8 cellular contexts compared by ENCODE assay signal in the genomic region with DNA sequence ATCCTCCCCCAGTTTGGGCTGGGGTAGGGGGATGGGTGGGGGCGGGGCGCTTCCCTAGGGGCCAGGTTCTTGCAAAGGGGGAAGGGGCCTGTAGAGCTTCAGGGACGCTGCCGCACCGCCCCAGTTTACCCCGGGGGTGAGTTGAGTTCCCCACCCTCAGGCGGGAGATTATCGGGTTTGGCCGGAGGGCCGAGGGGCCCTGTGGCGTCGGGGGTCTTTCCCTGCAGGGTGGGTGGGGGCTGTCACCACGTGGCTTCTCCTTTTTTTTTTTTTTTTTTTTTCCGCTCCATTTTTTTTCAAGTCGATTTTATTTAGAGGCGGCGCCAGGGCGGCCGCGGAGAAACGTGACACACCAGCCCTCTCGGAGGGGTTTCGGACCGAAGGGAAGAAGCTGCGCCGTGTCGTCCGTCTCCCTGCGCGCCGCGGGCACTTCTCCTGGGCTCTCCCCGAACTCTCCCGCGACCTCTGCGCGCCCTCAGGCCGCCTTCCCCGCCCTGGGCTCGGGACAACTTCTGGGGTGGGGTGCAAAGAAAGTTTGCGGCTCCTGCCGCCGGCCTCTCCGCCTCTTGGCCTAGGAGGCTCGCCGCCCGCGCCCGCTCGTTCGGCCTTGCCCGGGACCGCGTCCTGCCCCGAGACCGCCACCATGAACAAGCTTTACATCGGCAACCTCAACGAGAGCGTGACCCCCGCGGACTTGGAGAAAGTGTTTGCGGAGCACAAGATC. TPM values are rescaled to one million over a fixed set of nuclear protein-coding genes. Genes with fewer than 3 reads are reported as not detected.
A peak's percentile ranks its signal among the peaks of the same experiment; 100 is the strongest.
DNase-seq lines count a peak whose midpoint lies in the region; FAIRE-seq and TF ChIP-seq lines count a peak whose summit lies in the region.

A gene (plus strand): TSS at position 283 of the 724 bp plus-strand sequence. CDS start 361 bp downstream, at position 644.

- H3K9me3 Mint-ChIP-seq in activated naive CD8-positive, alpha-beta T cell treated with anti-CD3 and anti-CD28 coated beads for 36 hours: peaks cover 3% of the 10 kb centered on the region

- peaks cover 15% of the 10 kb centered on the region for H3K4me1 Mint-ChIP-seq in activated naive CD8-positive, alpha-beta T cell treated with anti-CD3 and anti-CD28 coated beads for 36 hours

- H2AFZ ChIP-seq in keratinocyte (ENCODE audit: control insufficient read depth, low read length): peak within 1 kb of the TSS; percentile 26

- peak; percentile 71 for DNase-seq in EL
- peak; percentile 86 for DNase-seq in NAMALWA (ENCODE audit: low spot score)
- peak; percentile 18 for DNase-seq in activated naive CD8-positive, alpha-beta T cell treated with anti-CD3 and anti-CD28 coated beads for 36 hours
- DNase-seq in keratinocyte (ENCODE audit: low read depth, low spot score): no peak
- no peak for DNase-seq in small intestine
- DNase-seq in NCI-H2107 (lab: John Stamatoyannopoulos, UW): no peak
- DNase-seq in GM19239 (ENCODE audit: insufficient read length, low spot score): no peak
- DNase-seq in substantia nigra (lab: John Stamatoyannopoulos, UW): no peak

- H3K27me3 ChIP-seq in keratinocyte (ENCODE audit: control insufficient read depth, extremely low read depth, insufficient read depth, low read length) (peaks cover 73% of the 10 kb centered on the region), small intestine (ENCODE audit: control insufficient read depth in 2 of 2, insufficient read depth in 2 of 2, low read length in 2 of 2) (peaks cover 8 to 46% of the 10 kb centered on the region in 2 donors)

- H3K4me1 ChIP-seq in keratinocyte (ENCODE audit: control insufficient read depth, extremely low read depth, insufficient read depth, low read length) (no peaks in the 10 kb centered on the region), small intestine (ENCODE audit: control insufficient read depth in 2 of 2, insufficient read depth in 1 of 2, low read depth in 1 of 2, low read length in 1 of 2) (peaks cover 0 to 5% of the 10 kb centered on the region in 2 donors)

- FAIRE-seq in keratinocyte (lab: Jason Lieb, UNC) (no peak), small intestine (lab: Jason Lieb, UNC) (no peak), GM19239 (lab: Jason Lieb, UNC) (no peak)

- H3K27ac Mint-ChIP-seq in activated naive CD8-positive, alpha-beta T cell treated with anti-CD3 and anti-CD28 coated beads for 36 hours: no peak within 1 kb of the TSS

- whole genome bisulfite sequencing in small intestine, 3 donors: 1 to 2% (median 1%) methylated on average over 52 to 62 of the region's 62 CpGs

- no peaks in the 10 kb centered on the region for H4K20me1 ChIP-seq in keratinocyte (ENCODE audit: control insufficient read depth, extremely low read depth, insufficient read depth, low read length)

- no peaks in the 10 kb centered on the region for H3K36me3 Mint-ChIP-seq in activated naive CD8-positive, alpha-beta T cell treated with anti-CD3 and anti-CD28 coated beads for 36 hours

- peak within 1 kb of the TSS; percentile 18 to 51 (median 22) for H3K4me3 ChIP-seq in keratinocyte (ENCODE audit: control insufficient read depth in 2 of 3, extremely low read depth in 1 of 3, insufficient read depth in 2 of 3, low read depth in 1 of 3, low read length in 3 of 3)
- peak within 1 kb of the TSS in 1 of 2 donors; percentile 9 for H3K4me3 ChIP-seq in small intestine (ENCODE audit: low read depth in 1 of 2, low read length in 2 of 2)

- peaks cover 98% of the 10 kb centered on the region for H3K27me3 Mint-ChIP-seq in activated naive CD8-positive, alpha-beta T cell treated with anti-CD3 and anti-CD28 coated beads for 36 hours

- dilution Hi-C loops in keratinocyte (cut with MboI; ENCODE audit: extremely low pct_ligation_motif_present, low sequenced_read_pairs): no loop called here

- H3K79me2 ChIP-seq in keratinocyte (ENCODE audit: control insufficient read depth, insufficient read depth, low read length): no peaks in the 10 kb centered on the region

- H3K4me3 Mint-ChIP-seq in activated naive CD8-positive, alpha-beta T cell treated with anti-CD3 and anti-CD28 coated beads for 36 hours: peak within 1 kb of the TSS; percentile 65

- H3K27ac ChIP-seq in keratinocyte (ENCODE audit: control insufficient read depth, insufficient read depth, low read length): no peak within 1 kb of the TSS
- no peak within 1 kb of the TSS for H3K27ac ChIP-seq in small intestine (ENCODE audit: low read depth in 1 of 2, low read length in 1 of 2)
- H3K27ac ChIP-seq in substantia nigra (ENCODE audit: low read depth, low read length, poor library complexity, severe bottlenecking): no peak within 1 kb of the TSS

- H3K9me3 ChIP-seq in keratinocyte (ENCODE audit: control insufficient read depth, low read depth, low read length): no peaks in the 10 kb centered on the region
- H3K9me3 ChIP-seq in small intestine (ENCODE audit: control insufficient read depth, low read depth): no peaks in the 10 kb centered on the region

- H3K9ac ChIP-seq in keratinocyte (ENCODE audit: control insufficient read depth, extremely low read depth, insufficient read depth, low read length): no peak within 1 kb of the TSS

- H3K9me1 ChIP-seq in keratinocyte (ENCODE audit: control insufficient read depth, extremely low read depth, insufficient read depth, low read length): no peaks in the 10 kb centered on the region

- peak within 1 kb of the TSS; percentile 73 for H3K4me2 ChIP-seq in keratinocyte (ENCODE audit: control insufficient read depth, extremely low read depth, insufficient read depth, low read depth, low read length)

- H3K36me3 ChIP-seq in keratinocyte (ENCODE audit: control insufficient read depth in 2 of 2, extremely low read depth in 1 of 2, insufficient read depth in 2 of 2, low read length in 2 of 2): no peaks in the 10 kb centered on the region
- no peaks in the 10 kb centered on the region for H3K36me3 ChIP-seq in small intestine (ENCODE audit: control insufficient read depth in 2 of 2, insufficient read depth in 2 of 2, low read length in 2 of 2)

- no peak for TF ChIP-seq CTCF in keratinocyte (optimal IDR thresholded peaks at IDR 0.05 in 1 of 3, IDR thresholded peaks at IDR 0.05 in 1 of 3, conservative IDR thresholded peaks at IDR 0.05 in 1 of 3; ENCODE audit: extremely low read depth in 1 of 3, insufficient read depth in 2 of 3, low read length in 3 of 3)

RNA-seq across cellular contexts. Expression of the gene that starts here (rescaled TPM):
- total RNA-seq in activated naive CD8-positive, alpha-beta T cell treated with anti-CD3 and anti-CD28 coated beads for 36 hours: 1 to 10 TPM; 1.1 to 1.3 TPM
- polyA plus RNA-seq in keratinocyte (under 0.01 TPM in 1 of 3 replicates, not detected in the others), small intestine (under 1 TPM in 2 of 3 donors, not detected in 1; 0.30 to 0.45 TPM)
- not detected for polyA plus RNA-seq in keratinocyte (2011; ENCODE audit: low read depth)
- polyA plus RNA-seq in keratinocyte (2011; cell fraction: cytosol; rRNA removed): not detected in 2 replicates
- 0.04 TPM in 1 of 2 replicates, not detected in the other for polyA plus RNA-seq in keratinocyte (2011; cell fraction: nucleus; rRNA removed)
- not detected in 2 replicates for polyA plus RNA-seq in keratinocyte (2012; ENCODE audit: low replicate concordance)
- polyA minus RNA-seq in keratinocyte: 0.03 TPM in 1 of 3 replicates, not detected in the others
- not detected for polyA minus RNA-seq in keratinocyte (2011; cell fraction: cytosol; rRNA and poly(A)+ RNA removed)
- polyA minus RNA-seq in keratinocyte (2011; cell fraction: nucleus; rRNA and poly(A)+ RNA removed): 0.08 TPM in 1 of 2 replicates, not detected in the other

Comparison
In these comparisons a context has a peak if more than half of its experiments do, and no peak if none do; other contexts are left out.
1. DNase-seq: peak in EL (single experiment), NAMALWA (single experiment) and activated naive CD8-positive, alpha-beta T cell treated with anti-CD3 and anti-CD28 coated beads for 36 hours (single experiment); none in keratinocyte (single experiment), small intestine (single experiment), NCI-H2107 (single experiment), GM19239 (single experiment) and substantia nigra (0 of 49).